24 cellular contexts compared by ENCODE assay signal in genomic region chr2:206482123-206482522, GRCh38. TPM values are rescaled to one million over a fixed set of nuclear protein-coding genes. Genes with fewer than 3 reads are reported as not detected.
A peak's percentile ranks its signal among the peaks of the same experiment; 100 is the strongest.
DNase-seq lines count a peak whose midpoint lies in the region; ATAC-seq, FAIRE-seq and TF ChIP-seq lines count a peak whose summit lies in the region.
"Had no signal": no experiment of that assay in that cellular context is flagged by ENCODE, and none has a peak within 500 bp of the region (broad histone marks: within the 10 kb centered on the region; RNA-seq: fewer than 3 reads in every experiment).

No MANE protein-coding gene starts in this region.

- no peak overlapping the region for H2AK9ac ChIP-seq in IMR-90 (replicated peaks; ENCODE audit: low read depth, low read length, poor library complexity)

- no peak for TF ChIP-seq POLR2A in A549 (IDR thresholded peaks at IDR 0.05; ENCODE audit: low read length)
- no peak for TF ChIP-seq POLR2A in IMR-90 (IDR thresholded peaks at IDR 0.05; ENCODE audit: low read depth, low read length)
- TF ChIP-seq POLR2A in ovary (IDR thresholded peaks at IDR 0.05), result no peak

- H2AFZ ChIP-seq in IMR-90 (replicated peaks; ENCODE audit: low read length, poor library complexity), result no peak overlapping the region

- H3K56ac ChIP-seq in IMR-90 (ENCODE audit: extremely low read depth, insufficient read depth, low read length), result no peak overlapping the region

- TF ChIP-seq EP300 in A549 (IDR thresholded peaks at IDR 0.05) (no peak), ovary (IDR thresholded peaks at IDR 0.05) (no peak)

- intact Hi-C loops in IMR-90 (cut with micrococcal nuclease) (no loop called here), left ventricle myocardium superior (cut with micrococcal nuclease) (no loop called here), ovary (cut with DNase I) (no loop called here)

- TF ChIP-seq CTCF in A549 (IDR thresholded peaks at IDR 0.05) (no peak), IMR-90 (conservative IDR thresholded peaks at IDR 0.05; ENCODE audit: low read depth, low read length) (no peak), choroid plexus epithelial cell (conservative IDR thresholded peaks at IDR 0.05; ENCODE audit: low read depth, low read length) (no peak), ovary (IDR thresholded peaks at IDR 0.05) (no peak)

- H3K27ac ChIP-seq in A549 (peak overlapping the region in 1 of 2 experiments; percentile 34; a peak in 1 of 6 replicates), IMR-90 (ENCODE audit: insufficient read depth, low read length) (no peak overlapping the region), ovary (no peak overlapping the region)
- H3K27ac ChIP-seq: ascending aorta, colonic mucosa had no signal

- POLR2A ChIA-PET in A549 (lab: Yijun Ruan, JAX) (no interaction called here), IMR-90 (lab: Charles Lee; ENCODE audit: unreplicated experiment) (no interaction called here)

- peak in 1 of 2 experiments; percentile 48 for DNase-seq in A549 (ENCODE audit: low read depth in 1 of 2, low spot score in 1 of 2)
- DNase-seq in IMR-90, result peak; percentile 10
- peak; percentile 11 for DNase-seq in choroid plexus epithelial cell (ENCODE audit: low read depth)
- DNase-seq in left ventricle myocardium superior, result no peak
- no peak for DNase-seq in cerebellar cortex (ENCODE audit: low spot score)
- DNase-seq in ovary, result no peak
- DNase-seq in central memory CD4-positive, alpha-beta T cell, result no peak
- DNase-seq: activated naive CD4-positive, alpha-beta T cell treated with anti-CD3 and anti-CD28 coated beads, Interleukin-2, amount 10 ng/mL, durations not matched to agents 7 days and 5 days; activated T-cell treated with anti-CD3 and anti-CD28 coated beads, Interleukin-2, amount 50 U/mL, for 48 hours; CD4-positive, CD25-positive, alpha-beta regulatory T cell; colonic mucosa; DMS153; endodermal cell; GDM1; hippocampal formation; KBM-7; naive thymus-derived CD4-positive, alpha-beta T cell; NCI-H1105; NCI-H2029 treated with DMSO at 0.1 percent for 48 hours; NCI-H510A; stimulated activated CD4-positive, alpha-beta T cell treated with anti-CD3 and anti-CD28 coated beads, Interleukin-2, amount 100 ng/mL, for 24 hours; stimulated activated naive B cell treated with anti-CD40 and anti-IgM and Interleukin-4, amounts not matched to agents 10 μg/mL and 1 μg/mL and 100 μg/mL, for 72 hours had no signal

- H4K20me1 ChIP-seq in IMR-90 (ENCODE audit: insufficient read depth, low read length), result no peaks in the 10 kb centered on the region

- ATAC-seq in A549, result no peak
- ATAC-seq in IMR-90 (ENCODE audit: low read depth), result no peak
- peak; percentile 84 for ATAC-seq in left ventricle myocardium superior
- ATAC-seq: naive thymus-derived CD4-positive, alpha-beta T cell; stimulated activated naive B cell treated with anti-CD40 and anti-IgM and Interleukin-4, amounts not matched to agents 10 μg/mL and 1 μg/mL and 100 μg/mL, for 72 hours had no signal

- FAIRE-seq in A549 (lab: Jason Lieb, UNC), result no peak
- FAIRE-seq: TTC549 had no signal

- in situ Hi-C loops in IMR-90 (cut with MboI; ENCODE audit: low sequenced_read_pairs), result no loop called here

- dilution Hi-C loops in IMR-90 (cut with HindIII; ENCODE audit: low sequenced_read_pairs, unreplicated experiment), result no loop called here

- H3K4me2 ChIP-seq in A549 (no peak overlapping the region), IMR-90 (ENCODE audit: low read depth, low read length) (no peak overlapping the region)

- H3K79me1 ChIP-seq in IMR-90 (ENCODE audit: low read depth in 1 of 2, low read length in 2 of 2), result no peaks in the 10 kb centered on the region; a peak in 1 of 4 replicates

- H2BK5ac ChIP-seq in IMR-90 (ENCODE audit: low read depth, low read length, poor library complexity, severe bottlenecking), result no peak overlapping the region

- no peak overlapping the region for H3K23ac ChIP-seq in IMR-90 (ENCODE audit: low read depth, low read length)

- TF ChIP-seq RAD21 in A549 (conservative IDR thresholded peaks at IDR 0.05 in 1 of 2, IDR thresholded peaks at IDR 0.05 in 1 of 2) (no peak), IMR-90 (IDR thresholded peaks at IDR 0.05; ENCODE audit: low read length) (no peak)

- H3K18ac ChIP-seq in IMR-90 (ENCODE audit: low read depth, low read length), result no peak overlapping the region

- CTCF ChIA-PET in A549 (lab: Yijun Ruan, JAX) (interaction anchor here (0.8 kb wide), 1 partner anchor 80 kb away, joined by 3 read pairs; no protein-coding TSS in a partner anchor), IMR-90 (lab: Yijun Ruan, JAX) (interaction anchor here (0.5 kb wide), 1 partner anchor 53 kb away, joined by 3 read pairs; no protein-coding TSS in a partner anchor)

- H2BK120ac ChIP-seq in IMR-90 (ENCODE audit: low read depth, low read length), result no peak overlapping the region

- peaks cover 6% of the 10 kb centered on the region; the same call in 2 of the 3 replicates for H3K4me1 ChIP-seq in A549
- no peaks in the 10 kb centered on the region for H3K4me1 ChIP-seq in IMR-90 (ENCODE audit: control insufficient read depth, insufficient read depth, low read length)
- no peaks in the 10 kb centered on the region for H3K4me1 ChIP-seq in ovary (ENCODE audit: insufficient read depth)
- H3K4me1 ChIP-seq: ascending aorta, colonic mucosa had no signal

- H4K8ac ChIP-seq in IMR-90 (ENCODE audit: low read depth in 2 of 2, low read length in 2 of 2), result no peak overlapping the region

- H3K9me1 ChIP-seq in IMR-90 (ENCODE audit: insufficient read depth, low read length), result no peaks in the 10 kb centered on the region

- H3K9ac ChIP-seq in IMR-90 (ENCODE audit: low read depth, low read length), result no peak overlapping the region

- H4K5ac ChIP-seq in IMR-90 (ENCODE audit: low read depth, low read length), result no peak overlapping the region

- no peak overlapping the region for H2AK5ac ChIP-seq in IMR-90 (ENCODE audit: low read depth, low read length)

- no peak overlapping the region for H2BK15ac ChIP-seq in IMR-90 (ENCODE audit: low read depth, low read length)

- H3K9me3 ChIP-seq in A549 (no peaks in the 10 kb centered on the region), IMR-90 (ENCODE audit: control insufficient read depth, insufficient read depth, low read length) (no peaks in the 10 kb centered on the region), ovary (no peaks in the 10 kb centered on the region)
- H3K9me3 ChIP-seq: ascending aorta, colonic mucosa had no signal

- no peak overlapping the region for H3K4ac ChIP-seq in IMR-90 (ENCODE audit: low read depth, low read length)

- no TSS peak for BruUV-seq in IMR-90 (replicated peaks; lab: Mats Ljungman, UMichigan)

- H4K91ac ChIP-seq in IMR-90 (ENCODE audit: insufficient read depth, low read depth, low read length), result no peak overlapping the region

- no peaks in the 10 kb centered on the region for H3K27me3 ChIP-seq in IMR-90 (ENCODE audit: control insufficient read depth, insufficient read depth, low read length)
- H3K27me3 ChIP-seq in ovary, result no peaks in the 10 kb centered on the region
- H3K27me3 ChIP-seq: ascending aorta, colonic mucosa had no signal

- WGBS in A549 (ENCODE audit: missing lambda C conversion rate), result 82% methylated on average over 4 of the region's 4 CpGs
- WGBS in IMR-90 (ENCODE audit: extremely low coverage in 2 of 2, insufficient read length in 1 of 2), 2 experiments, result no CpG with 5 or more reads among the region's 4 CpGs
- WGBS in ovary, 3 donors, result 89 to 90% (median 89%) methylated on average over 4 of the region's 4 CpGs

- no peak overlapping the region for H2BK20ac ChIP-seq in IMR-90 (ENCODE audit: low read depth, low read length)

- H3K4me3 ChIP-seq in A549, result no peak overlapping the region
- no peak overlapping the region for H3K4me3 ChIP-seq in IMR-90 (ENCODE audit: insufficient read depth, low read depth, low read length)
- H3K4me3 ChIP-seq in choroid plexus epithelial cell (ENCODE audit: low read depth, low read length), result no peak overlapping the region
- H3K4me3 ChIP-seq in ovary, result no peak overlapping the region
- H3K4me3 ChIP-seq: ascending aorta, colonic mucosa had no signal

- H3K36me3 ChIP-seq in IMR-90 (ENCODE audit: control insufficient read depth, insufficient read depth, low read length) (no peaks in the 10 kb centered on the region), ovary (no peaks in the 10 kb centered on the region)
- H3K36me3 ChIP-seq: ascending aorta, colonic mucosa had no signal

- no peak overlapping the region for H3K14ac ChIP-seq in IMR-90 (replicated peaks; ENCODE audit: low read depth, low read length)

TF ChIP-seq in A549, 52 proteins besides CTCF, POLR2A, EP300 and RAD21:
- 0 out of 2 replicates have a peak, but pooled peaks have one; percentile 42 for TF ChIP-seq NFE2L2 (conservative IDR thresholded peaks at IDR 0.05; ENCODE audit: low read length)
- peak; percentile 98 for TF ChIP-seq MAFK (IDR thresholded peaks at IDR 0.05; ENCODE audit: partially characterized antibody)
- TF ChIP-seq JUN (IDR thresholded peaks at IDR 0.05), result no peak
TF ChIP-seq in A549: peak in this region for 2.

TF ChIP-seq in IMR-90, 13 proteins besides CTCF, POLR2A, EP300 and RAD21:
- TF ChIP-seq MXI1 (IDR thresholded peaks at IDR 0.05; ENCODE audit: borderline replicate concordance, low read depth, low read length) (no peak), MAFK (IDR thresholded peaks at IDR 0.05; ENCODE audit: low read depth, low read length) (peak; percentile 89)

RNA-seq across cellular contexts. Expression of gene ADAM23, which starts 38.8 kb away (rescaled TPM):
- polyA plus RNA-seq in A549 (2011; rRNA removed) (6.1 and 6.7 TPM in 2 replicates), A549 (2017; fragmentation: RNase III; extraction: RNeasy Plus Mini Kit Qiagen cat#74134 plus additional on column Dnase treatment) (7.8 to 9.3 TPM (median 9.1 TPM) in 3 replicates), IMR-90 (2012; rRNA removed) (7.4 and 10.3 TPM in 2 replicates), ovary (10 to 100 TPM in 1 of 2 donors, under 1 TPM in 1; 0.98 to 18.8 TPM)
- polyA plus RNA-seq in A549 (2012; cell fraction: cytosol; rRNA removed), result 3.2 and 4.4 TPM in 2 replicates
- 1.5 and 3.7 TPM in 2 replicates for polyA plus RNA-seq in A549 (2012; cell fraction: nucleus; rRNA removed)
- 5.4 and 5.7 TPM in 2 replicates for polyA minus RNA-seq in A549 (2011; rRNA and poly(A)+ RNA removed)
- total RNA-seq in IMR-90 (2012; rRNA removed) (2.9 and 3.9 TPM in 2 replicates), left ventricle myocardium superior (68.8 TPM), ovary (1 to 10 TPM in 6 of 7 donors, under 1 TPM in 1; 0.83 to 6.8 (median 4.1) TPM)
- 2.9 TPM in 2 replicates for polyA plus RNA-seq in IMR-90 (2012; cell fraction: cytosol; rRNA removed)
- polyA plus RNA-seq in IMR-90 (2012; cell fraction: nucleus; rRNA removed; ENCODE audit: low replicate concordance), result 1.0 and 4.3 TPM in 2 replicates

Comparison
In these comparisons a context has a peak if more than half of its experiments do, and no peak if none do; other contexts are left out.
1. DNase-seq: peak in IMR-90 (single experiment) and choroid plexus epithelial cell (single experiment); none in left ventricle myocardium superior (single experiment), cerebellar cortex (single experiment), ovary (0 of 5) and central memory CD4-positive, alpha-beta T cell (single experiment).